ENCODE assay signal across 11 cellular contexts in the genomic region with DNA sequence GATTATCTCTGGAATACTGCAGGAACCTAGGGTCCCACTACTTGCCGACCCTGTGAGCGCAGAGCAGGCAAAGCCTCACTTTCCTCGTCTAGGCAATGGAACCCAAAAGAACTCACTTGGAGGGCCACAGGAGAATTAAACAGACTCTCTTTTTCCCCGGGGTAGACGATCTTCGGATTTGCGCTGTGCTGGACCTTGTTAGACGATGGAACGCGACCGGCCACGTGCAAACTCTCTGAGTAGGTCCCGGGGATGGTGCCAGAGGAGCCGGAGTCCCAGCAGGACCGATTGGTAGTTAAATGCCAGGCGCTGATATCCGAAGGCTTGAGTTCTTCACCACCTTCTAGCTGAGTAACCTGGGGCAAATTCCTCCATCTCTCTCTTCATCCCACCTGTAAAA. TPM values are rescaled to one million over a fixed set of nuclear protein-coding genes. Genes with fewer than 3 reads are reported as not detected.
A peak's percentile ranks its signal among the peaks of the same experiment; 100 is the strongest.
DNase-seq lines count a peak whose midpoint lies in the region; ATAC-seq, FAIRE-seq and TF ChIP-seq lines count a peak whose summit lies in the region.
"Had no signal": no experiment of that assay in that cellular context is flagged by ENCODE, and none has a peak within 500 bp of the region (broad histone marks: within the 10 kb centered on the region; RNA-seq: fewer than 3 reads in every experiment).

No MANE protein-coding gene starts in this region.

- no peak for TF ChIP-seq POLR2A in endothelial cell of umbilical vein (IDR thresholded peaks at IDR 0.05; ENCODE audit: low read depth, low read length)

- intact Hi-C loops in CD4-positive, alpha-beta memory T cell (cut with micrococcal nuclease), result no loop called here
- intact Hi-C loops in endothelial cell of umbilical vein (cut with micrococcal nuclease), result no loop called here

- H3K27me3 ChIP-seq in CD4-positive, alpha-beta memory T cell (ENCODE audit: insufficient read depth, low read length), result peaks cover 30% of the 10 kb centered on the region
- peaks cover 50 to 77% of the 10 kb centered on the region in 2 experiments for H3K27me3 ChIP-seq in endothelial cell of umbilical vein (ENCODE audit: control insufficient read depth in 2 of 2, insufficient read depth in 2 of 2, low read length in 2 of 2)
- peaks cover 48% of the 10 kb centered on the region for H3K27me3 ChIP-seq in trophoblast cell (ENCODE audit: insufficient read depth, low read length)

- H2BK12ac ChIP-seq in trophoblast cell (ENCODE audit: low read length), result no peak overlapping the region

- FAIRE-seq in endothelial cell of umbilical vein (lab: Jason Lieb, UNC), result no peak

- H4K91ac ChIP-seq in trophoblast cell (ENCODE audit: low read depth, low read length), result no peak overlapping the region

- H3K4me2 ChIP-seq in endothelial cell of umbilical vein (ENCODE audit: insufficient read depth, low read length) (no peak overlapping the region), trophoblast cell (ENCODE audit: low read length) (peak overlapping the region; percentile 93)

- no peak overlapping the region for H3K4me3 ChIP-seq in CD4-positive, alpha-beta memory T cell (ENCODE audit: low read length in 2 of 2)
- no peak overlapping the region for H3K4me3 ChIP-seq in endothelial cell of umbilical vein (replicated peaks in 1 of 3; ENCODE audit: insufficient read depth in 1 of 3, low read depth in 1 of 3, low read length in 3 of 3)
- no peak overlapping the region for H3K4me3 ChIP-seq in trophoblast cell (ENCODE audit: low read depth, low read length)

- no peak overlapping the region for H3K27ac ChIP-seq in CD4-positive, alpha-beta memory T cell (ENCODE audit: low read depth, low read length)
- H3K27ac ChIP-seq in endothelial cell of umbilical vein (ENCODE audit: insufficient read depth, low read depth, low read length) (no peak overlapping the region), trophoblast cell (ENCODE audit: low read depth, low read length) (no peak overlapping the region)
- H3K27ac ChIP-seq: prostate gland had no signal

- no peaks in the 10 kb centered on the region for H4K20me1 ChIP-seq in endothelial cell of umbilical vein (replicated peaks; ENCODE audit: control insufficient read depth, extremely low read depth, insufficient read depth, low read length)

- no peak for ATAC-seq in HG03520 (IDR thresholded peaks at IDR 0.05; ENCODE audit: unreplicated experiment)

- H3K4me1 ChIP-seq in CD4-positive, alpha-beta memory T cell (ENCODE audit: insufficient read depth, low read length), result no peaks in the 10 kb centered on the region
- no peaks in the 10 kb centered on the region for H3K4me1 ChIP-seq in endothelial cell of umbilical vein (ENCODE audit: control insufficient read depth, extremely low read depth, insufficient read depth, low read length)
- H3K4me1 ChIP-seq in trophoblast cell (ENCODE audit: control insufficient read depth in 1 of 2, insufficient read depth in 2 of 2, low read length in 2 of 2), result peaks cover 13 to 15% of the 10 kb centered on the region in 2 experiments

- TF ChIP-seq CTCF in endothelial cell of umbilical vein (IDR thresholded peaks at IDR 0.05; ENCODE audit: extremely low read depth in 1 of 2, insufficient read depth in 1 of 2, low read depth in 1 of 2, low read length in 2 of 2), result no peak

- H2AFZ ChIP-seq in endothelial cell of umbilical vein (ENCODE audit: low read depth, low read length) (no peak overlapping the region), trophoblast cell (ENCODE audit: insufficient read depth, low read length, poor library complexity) (no peak overlapping the region)

- no peaks in the 10 kb centered on the region for H3K9me3 Mint-ChIP-seq in CD4-positive, alpha-beta memory T cell
- H3K9me3 Mint-ChIP-seq: activated T-helper 1 cell treated with anti-CD3 and anti-CD28 coated beads, Interleukin-12 subunit alpha, Interleukin-12 subunit beta, Interleukin-2, Interleukin-4 antibody, amounts not matched to agents 30 ng/mL and 10 ng/mL and 1 ng/mL, durations not matched to agents 14 hours and 24 hours and 36 hours had no signal

- no peaks in the 10 kb centered on the region for H3K9me3 ChIP-seq in CD4-positive, alpha-beta memory T cell (ENCODE audit: control insufficient read depth in 1 of 2, low read length in 2 of 2)
- H3K9me3 ChIP-seq in endothelial cell of umbilical vein (replicated peaks; ENCODE audit: control insufficient read depth, insufficient read depth, low read length), result no peaks in the 10 kb centered on the region
- H3K9me3 ChIP-seq in trophoblast cell (ENCODE audit: insufficient read depth, low read depth, low read length), result peaks cover 2% of the 10 kb centered on the region
- H3K9me3 ChIP-seq: prostate gland had no signal

- no peaks in the 10 kb centered on the region for H3K36me3 ChIP-seq in CD4-positive, alpha-beta memory T cell (ENCODE audit: insufficient read depth, low read length)
- H3K36me3 ChIP-seq in endothelial cell of umbilical vein (ENCODE audit: control insufficient read depth in 2 of 2, extremely low read depth in 1 of 2, insufficient read depth in 2 of 2, low read length in 2 of 2), result no peaks in the 10 kb centered on the region
- no peaks in the 10 kb centered on the region for H3K36me3 ChIP-seq in trophoblast cell (ENCODE audit: control insufficient read depth in 1 of 2, insufficient read depth in 2 of 2, low read length in 2 of 2)
- H3K36me3 ChIP-seq: prostate gland had no signal

- no peaks in the 10 kb centered on the region for H3K79me1 ChIP-seq in trophoblast cell (ENCODE audit: low read length)

- POLR2A ChIA-PET in CD4-positive, alpha-beta memory T cell (lab: Charles Lee; ENCODE audit: partially characterized antibody), result no interaction called here
- POLR2A ChIA-PET in endothelial cell of umbilical vein (lab: Charles Lee), result no interaction called here

- no peak overlapping the region for H3K4ac ChIP-seq in trophoblast cell (ENCODE audit: low read depth, low read length)

- peaks cover 58 to 65% of the 10 kb centered on the region in 2 donors for H3K27me3 Mint-ChIP-seq in CD4-positive, alpha-beta memory T cell

- CTCF ChIA-PET in CD4-positive, alpha-beta memory T cell (lab: Charles Lee; ENCODE audit: partially characterized antibody), result no interaction called here
- CTCF ChIA-PET in endothelial cell of umbilical vein (lab: Charles Lee), result no interaction called here

- H3K14ac ChIP-seq in trophoblast cell (ENCODE audit: low read length), result no peak overlapping the region

- H3K4me1 Mint-ChIP-seq in CD4-positive, alpha-beta memory T cell, result peaks cover 7 to 19% (median 13%) of the 10 kb centered on the region in 4 donors

- no peak overlapping the region for H3K18ac ChIP-seq in trophoblast cell (ENCODE audit: low read length)

- H2AK5ac ChIP-seq in trophoblast cell (ENCODE audit: low read length), result no peak overlapping the region

- H2BK5ac ChIP-seq in trophoblast cell (ENCODE audit: low read depth, low read length, poor library complexity), result no peak overlapping the region

- H3K9ac ChIP-seq in endothelial cell of umbilical vein (replicated peaks; ENCODE audit: extremely low read depth, insufficient read depth, low read length) (no peak overlapping the region), trophoblast cell (ENCODE audit: low read length) (no peak overlapping the region)

- no peak overlapping the region for H4K12ac ChIP-seq in trophoblast cell (ENCODE audit: low read depth, low read length)

- H3K4me3 Mint-ChIP-seq in CD4-positive, alpha-beta memory T cell, result peak overlapping the region in 7 of 8 donors; percentile 23 to 74 (median 40)

- H3K23ac ChIP-seq in trophoblast cell (ENCODE audit: low read length), result no peak overlapping the region

- H4K8ac ChIP-seq in trophoblast cell (ENCODE audit: low read depth, low read length), result no peak overlapping the region

- BruUV-seq in endothelial cell of umbilical vein (replicated peaks; lab: Mats Ljungman, UMichigan), result no TSS peak

- H3K27ac Mint-ChIP-seq in CD4-positive, alpha-beta memory T cell, result no peak overlapping the region

- DNase-seq in CD4-positive, alpha-beta memory T cell, result no peak
- DNase-seq in NCI-H526 treated with DMSO at 0.1 percent for 48 hours (lab: John Stamatoyannopoulos, UW) (peak; percentile 52), endothelial cell of umbilical vein (ENCODE audit: low read depth, low spot score) (no peak), trophoblast cell (no peak), LoVo (ENCODE audit: low spot score) (no peak), RKO (ENCODE audit: low spot score) (no peak), NAMALWA (ENCODE audit: low spot score) (no peak)
- DNase-seq: NCI-H1930 had no signal

- WGBS in trophoblast cell (ENCODE audit: extremely low coverage, insufficient coverage, insufficient read length), result no CpG with 5 or more reads among the region's 17 CpGs

- H3K36me3 Mint-ChIP-seq in CD4-positive, alpha-beta memory T cell, result no peaks in the 10 kb centered on the region

- no peaks in the 10 kb centered on the region for H3K9me1 ChIP-seq in endothelial cell of umbilical vein (replicated peaks; ENCODE audit: control insufficient read depth, extremely low read depth, insufficient read depth, low read length)

- H2BK120ac ChIP-seq in trophoblast cell (ENCODE audit: insufficient read depth, low read length, poor library complexity), result no peak overlapping the region

- dilution Hi-C loops in endothelial cell of umbilical vein (cut with MboI; ENCODE audit: extremely low pct_ligation_motif_present, low sequenced_read_pairs), result no loop called here

- H3K79me2 ChIP-seq in endothelial cell of umbilical vein (ENCODE audit: control insufficient read depth, insufficient read depth, low read length) (no peaks in the 10 kb centered on the region), trophoblast cell (ENCODE audit: control insufficient read depth, insufficient read depth, low read length, poor library complexity) (no peaks in the 10 kb centered on the region)

TF ChIP-seq in endothelial cell of umbilical vein, 7 proteins besides CTCF, POLR2A, EP300 and RAD21:
- TF ChIP-seq JUN (IDR thresholded peaks at IDR 0.05; ENCODE audit: borderline replicate concordance, insufficient read depth, insufficient read length, low read depth), result no peak
- TF ChIP-seq EZH2 (IDR thresholded peaks at IDR 0.05; ENCODE audit: borderline replicate concordance, low read depth, low read length, severe bottlenecking), result peak; percentile 61

RNA-seq across cellular contexts. Expression of a gene that starts 1.0 kb away (rescaled TPM):
- total RNA-seq in CD4-positive, alpha-beta memory T cell, result under 1 TPM; 0.08 to 0.09 TPM
- under 1 TPM; 0.13 to 0.25 TPM for polyA plus RNA-seq in CD4-positive, alpha-beta memory T cell
- not detected in 2 replicates for total RNA-seq in endothelial cell of umbilical vein
- polyA plus RNA-seq in endothelial cell of umbilical vein, result not detected in 2 replicates
- not detected in 2 replicates for polyA plus RNA-seq in endothelial cell of umbilical vein (2011; cell fraction: cytosol; rRNA removed)
- not detected in 2 replicates for polyA plus RNA-seq in endothelial cell of umbilical vein (2011; cell fraction: nucleus; rRNA removed)
- not detected in 2 replicates for polyA plus RNA-seq in endothelial cell of umbilical vein (2012)
- not detected in 2 replicates for polyA minus RNA-seq in endothelial cell of umbilical vein
- polyA minus RNA-seq in endothelial cell of umbilical vein (2011; cell fraction: cytosol; rRNA and poly(A)+ RNA removed), result not detected
- not detected in 2 replicates for polyA minus RNA-seq in endothelial cell of umbilical vein (2011; cell fraction: nucleus; rRNA and poly(A)+ RNA removed)
- 2.4 and 2.6 TPM in 2 replicates for polyA plus RNA-seq in trophoblast cell (2013)
- total RNA-seq: activated T-helper 1 cell treated with anti-CD3 and anti-CD28 coated beads, Interleukin-12 subunit alpha, Interleukin-12 subunit beta, Interleukin-2, Interleukin-4 antibody, amounts not matched to agents 30 ng/mL and 10 ng/mL and 1 ng/mL, durations not matched to agents 14 hours and 24 hours and 36 hours had no signal
